In genomic region chr5:92849798-92850197, GRCh38 we compare ENCODE assay signal across 28 cellular contexts.
"Had no signal": no experiment of that assay in that cellular context is flagged by ENCODE, and none has a peak within 500 bp of the region (broad histone marks: within the 10 kb centered on the region; RNA-seq: fewer than 3 reads in every experiment).

No MANE protein-coding gene starts in this region.

- H3K4me1 ChIP-seq: left ventricle myocardium inferior, pancreas, prostate gland, sigmoid colon, spleen, suprapubic skin, tibial artery, upper lobe of right lung had no signal

- H3K27me3 ChIP-seq: pancreas, sigmoid colon, spleen, suprapubic skin, tibial artery, upper lobe of right lung had no signal

- H3K4me3 Mint-ChIP-seq: immature natural killer cell; mesothelial cell of epicardium; naive thymus-derived CD4-positive, alpha-beta T cell; natural killer cell treated with Interleukin-12 subunit alpha and Interleukin-12 subunit beta and Interleukin-15 and Interleukin-18, amount 100 ng/mL, for 72 hours; neural crest cell; stimulated activated effector memory CD8-positive, alpha-beta T cell treated with anti-CD3 and anti-CD28 coated beads, Interleukin-12 subunit alpha, Interleukin-12 subunit beta, amount 100 ng/mL, for 72 hours; stimulated activated naive CD8-positive, alpha-beta T cell treated with anti-CD3 and anti-CD28 coated beads, Interleukin-15, Interleukin-2, amounts not matched to agents 100 ng/mL and 50 ng/mL, for 24 hours had no signal

- H3K9me3 Mint-ChIP-seq: mesothelial cell of epicardium; stimulated activated naive CD8-positive, alpha-beta T cell treated with anti-CD3 and anti-CD28 coated beads, Interleukin-15, Interleukin-2, amounts not matched to agents 100 ng/mL and 50 ng/mL, for 24 hours had no signal

- H3K4me3 ChIP-seq: left ventricle myocardium inferior, lung, pancreas, prostate gland, sigmoid colon, spleen, suprapubic skin, thoracic aorta, tibial artery, upper lobe of right lung had no signal

- H3K9me3 ChIP-seq: left ventricle myocardium inferior, pancreas, prostate gland, sigmoid colon, spleen, suprapubic skin, thoracic aorta, tibial artery, upper lobe of right lung had no signal

- H3K36me3 Mint-ChIP-seq: immature natural killer cell; mesothelial cell of epicardium; naive thymus-derived CD4-positive, alpha-beta T cell; natural killer cell treated with Interleukin-12 subunit alpha and Interleukin-12 subunit beta and Interleukin-15 and Interleukin-18, amount 100 ng/mL, for 72 hours; stimulated activated effector memory CD8-positive, alpha-beta T cell treated with anti-CD3 and anti-CD28 coated beads, Interleukin-12 subunit alpha, Interleukin-12 subunit beta, amount 100 ng/mL, for 72 hours had no signal

- ATAC-seq: naive thymus-derived CD4-positive, alpha-beta T cell; natural killer cell treated with Interleukin-12 subunit alpha and Interleukin-12 subunit beta and Interleukin-15 and Interleukin-18, amount 100 ng/mL, for 72 hours; pancreas; right cardiac atrium; stimulated activated effector memory CD8-positive, alpha-beta T cell treated with anti-CD3 and anti-CD28 coated beads, Interleukin-12 subunit alpha, Interleukin-12 subunit beta, amount 100 ng/mL, for 72 hours; upper lobe of right lung had no signal

- H3K36me3 ChIP-seq: left ventricle myocardium inferior, pancreas, prostate gland, sigmoid colon, spleen, suprapubic skin, thoracic aorta, tibial artery, upper lobe of right lung had no signal

- DNase-seq: hypothalamus; immature natural killer cell; kidney; left ventricle myocardium inferior; mesendoderm; naive thymus-derived CD4-positive, alpha-beta T cell; nucleus accumbens; pancreas; posterior cingulate gyrus; retina; right cardiac atrium; sigmoid colon; small intestine; spleen; stimulated activated CD4-positive, alpha-beta T cell treated with anti-CD3 and anti-CD28 coated beads, Interleukin-4, amount 100 ng/mL, for 24 hours; stimulated activated naive CD4-positive, alpha-beta T cell; tibial artery; trophoblast cell; upper lobe of right lung had no signal

- H3K27ac ChIP-seq: left ventricle myocardium inferior, pancreas, prostate gland, sigmoid colon, spleen, suprapubic skin, thoracic aorta, tibial artery, upper lobe of right lung had no signal

- H3K27me3 Mint-ChIP-seq: naive thymus-derived CD4-positive, alpha-beta T cell; natural killer cell treated with Interleukin-12 subunit alpha and Interleukin-12 subunit beta and Interleukin-15 and Interleukin-18, amount 100 ng/mL, for 72 hours; stimulated activated naive CD8-positive, alpha-beta T cell treated with anti-CD3 and anti-CD28 coated beads, Interleukin-15, Interleukin-2, amounts not matched to agents 100 ng/mL and 50 ng/mL, for 24 hours had no signal

- H3K4me1 Mint-ChIP-seq: immature natural killer cell; naive thymus-derived CD4-positive, alpha-beta T cell; stimulated activated effector memory CD8-positive, alpha-beta T cell treated with anti-CD3 and anti-CD28 coated beads, Interleukin-12 subunit alpha, Interleukin-12 subunit beta, amount 100 ng/mL, for 72 hours had no signal
